ENCODE assay signal across 20 cellular contexts in genomic region chr4:128347930-128348660, GRCh38.
DNase-seq lines count a peak whose midpoint lies in the region; ATAC-seq, FAIRE-seq and TF ChIP-seq lines count a peak whose summit lies in the region.
"Had no signal": no experiment of that assay in that cellular context is flagged by ENCODE, and none has a peak within 500 bp of the region (broad histone marks: within the 10 kb centered on the region; RNA-seq: fewer than 3 reads in every experiment).

No MANE protein-coding gene starts in this region.

- peaks cover 61% of the 10 kb centered on the region for H3K4me1 ChIP-seq in A549
- H3K4me1 ChIP-seq: left lung had no signal

- no peaks in the 10 kb centered on the region for H3K27me3 Mint-ChIP-seq in HFFc6 (ENCODE audit: insufficient read depth)
- no peaks in the 10 kb centered on the region for H3K27me3 Mint-ChIP-seq in chondrocyte (ENCODE audit: low read depth)
- no peaks in the 10 kb centered on the region for H3K27me3 Mint-ChIP-seq in activated CD4-positive, alpha-beta T cell treated with anti-CD3 and anti-CD28 coated beads, Interleukin-2, amount 10 ng/mL, durations not matched to agents 7 days and 5 days

- no peak; a peak in 1 of 5 replicates for TF ChIP-seq RAD21 in A549 (conservative IDR thresholded peaks at IDR 0.05 in 1 of 2, IDR thresholded peaks at IDR 0.05 in 1 of 2)

- peaks cover 12% of the 10 kb centered on the region for H3K36me3 Mint-ChIP-seq in HFFc6 (ENCODE audit: low read depth)
- H3K36me3 Mint-ChIP-seq in chondrocyte (ENCODE audit: low read depth): no peaks in the 10 kb centered on the region
- no peaks in the 10 kb centered on the region for H3K36me3 Mint-ChIP-seq in activated CD4-positive, alpha-beta T cell treated with anti-CD3 and anti-CD28 coated beads, Interleukin-2, amount 10 ng/mL, durations not matched to agents 7 days and 5 days (ENCODE audit: low read depth)

- H3K4me2 ChIP-seq in A549: peak overlapping the region; percentile 74

- TF ChIP-seq POLR2A in A549 (IDR thresholded peaks at IDR 0.05; ENCODE audit: low read length): no peak

- peaks cover 6% of the 10 kb centered on the region; the same call in 1 of the 3 replicates for H3K9me3 ChIP-seq in A549
- H3K9me3 ChIP-seq: left lung had no signal

- 0 out of 5 replicates have a peak, but pooled peaks of 1 of the 2 experiments have one; percentile 23 for TF ChIP-seq EP300 in A549 (IDR thresholded peaks at IDR 0.05)

- H3K4me1 Mint-ChIP-seq in HFFc6 (ENCODE audit: low read depth): peaks cover 59% of the 10 kb centered on the region
- H3K4me1 Mint-ChIP-seq in chondrocyte (ENCODE audit: low read depth): peaks cover 50% of the 10 kb centered on the region
- H3K4me1 Mint-ChIP-seq in activated CD4-positive, alpha-beta T cell treated with anti-CD3 and anti-CD28 coated beads, Interleukin-2, amount 10 ng/mL, durations not matched to agents 7 days and 5 days: no peaks in the 10 kb centered on the region

- CTCF ChIA-PET in A549 (lab: Yijun Ruan, JAX): no interaction called here
- CTCF ChIA-PET in activated CD4-positive, alpha-beta T cell treated with anti-CD3 and anti-CD28 coated beads, Interleukin-2, amount 10 ng/mL, durations not matched to agents 7 days and 5 days (lab: Charles Lee): no interaction called here

- ATAC-seq in A549: peak; percentile 49 to 81; a peak in 4 of 6 replicates
- ATAC-seq: stimulated activated naive CD8-positive, alpha-beta T cell treated with anti-CD3 and anti-CD28 coated beads, Interleukin-15, Interleukin-2, amounts not matched to agents 100 U/mL and 50 U/mL, for 24 hours had no signal

- intact Hi-C loops in posterior vena cava (cut with DNase I): no loop called here

- DNase-seq in A549 (ENCODE audit: low read depth in 1 of 2, low spot score in 1 of 2): peak in 1 of 2 experiments; percentile 61
- DNase-seq in HFFc6: no peak
- no peak for DNase-seq in chondrocyte (ENCODE audit: low spot score)
- peak; percentile 49 for DNase-seq in myocyte (ENCODE audit: low read depth)
- DNase-seq in NCI-H2227 (lab: John Stamatoyannopoulos, UW; ENCODE audit: unreplicated experiment): no peak
- DNase-seq in activated CD4-positive, alpha-beta T cell treated with anti-CD3 and anti-CD28 coated beads, Interleukin-2, amount 10 ng/mL, durations not matched to agents 7 days and 5 days: no peak
- DNase-seq in posterior vena cava (ENCODE audit: low spot score): no peak
- DNase-seq in NCI-H2029 treated with DMSO at 0.1 percent for 48 hours (lab: John Stamatoyannopoulos, UW): no peak
- DNase-seq: activated CD4-positive, alpha-beta T cell treated with anti-CD3 and anti-CD28 coated beads for 1 hour; activated CD8-positive, alpha-beta memory T cell treated with anti-CD3 and anti-CD28 coated beads, Interleukin-2, amount 50 U/mL, for 4 hours; activated gamma-delta T cell treated with Interleukin-2 at 50 U/mL for 16 hours; aorta; GOT3; left lung; NCI-H1930; NCI-H510A treated with DMSO at 0.1 percent for 48 hours; stimulated activated naive CD8-positive, alpha-beta T cell treated with anti-CD3 and anti-CD28 coated beads, Interleukin-15, Interleukin-2, amounts not matched to agents 100 U/mL and 50 U/mL, for 24 hours had no signal

- FAIRE-seq in A549 (lab: Jason Lieb, UNC): no peak
- FAIRE-seq: GM12891, urothelium cell line had no signal

- POLR2A ChIA-PET in A549 (lab: Yijun Ruan, JAX): interaction anchor here (0.7 to 1.2 kb wide), 2 partner anchors 26 to 61 kb away, joined by 3 read pairs; partner anchors contain the start of gene PGRMC2
- POLR2A ChIA-PET in activated CD4-positive, alpha-beta T cell treated with anti-CD3 and anti-CD28 coated beads, Interleukin-2, amount 10 ng/mL, durations not matched to agents 7 days and 5 days (lab: Charles Lee): no interaction called here

- H3K4me3 ChIP-seq in A549: no peak overlapping the region
- H3K4me3 ChIP-seq: left lung, SK-N-MC had no signal

- 0% methylated on average over 4 of the region's 4 CpGs for WGBS in A549 (ENCODE audit: missing lambda C conversion rate)

- H3K4me3 Mint-ChIP-seq in HFFc6: peak overlapping the region; percentile 38
- H3K4me3 Mint-ChIP-seq in chondrocyte (ENCODE audit: unreplicated experiment): peak overlapping the region; percentile 45
- no peak overlapping the region for H3K4me3 Mint-ChIP-seq in activated CD4-positive, alpha-beta T cell treated with anti-CD3 and anti-CD28 coated beads, Interleukin-2, amount 10 ng/mL, durations not matched to agents 7 days and 5 days

- H3K9me3 Mint-ChIP-seq in HFFc6 (no peaks in the 10 kb centered on the region; the same call in 1 of the 2 replicates), chondrocyte (ENCODE audit: low read depth) (peaks cover 6% of the 10 kb centered on the region)
- H3K9me3 Mint-ChIP-seq in activated CD4-positive, alpha-beta T cell treated with anti-CD3 and anti-CD28 coated beads, Interleukin-2, amount 10 ng/mL, durations not matched to agents 7 days and 5 days: peaks cover 9% of the 10 kb centered on the region

- TF ChIP-seq CTCF in A549 (IDR thresholded peaks at IDR 0.05) (no peak), HFFc6 (IDR thresholded peaks at IDR 0.05) (no peak), chondrocyte (IDR thresholded peaks at IDR 0.05) (no peak)

- H3K27ac Mint-ChIP-seq in HFFc6 (peak overlapping the region; percentile 65), chondrocyte (ENCODE audit: unreplicated experiment) (peak overlapping the region; percentile 95)
- no peak overlapping the region for H3K27ac Mint-ChIP-seq in activated CD4-positive, alpha-beta T cell treated with anti-CD3 and anti-CD28 coated beads, Interleukin-2, amount 10 ng/mL, durations not matched to agents 7 days and 5 days

- peak overlapping the region; percentile 90 to 97 for H3K27ac ChIP-seq in A549
- H3K27ac ChIP-seq: left lung, SK-N-MC had no signal

TF ChIP-seq in A549, 52 proteins besides CTCF, POLR2A, EP300 and RAD21:
- TF ChIP-seq NFE2L2 (conservative IDR thresholded peaks at IDR 0.05; ENCODE audit: low read length) (peak; percentile 94), FOSL2 (IDR thresholded peaks at IDR 0.05) (no peak), FOSL2 (CRISPR knock-in tag; IDR thresholded peaks at IDR 0.05) (peak; percentile 46), ZSCAN20 (CRISPR knock-in tag; IDR thresholded peaks at IDR 0.05) (0 out of 2 replicates have a peak, but pooled peaks have one; percentile 29), HEYL (CRISPR knock-in tag; IDR thresholded peaks at IDR 0.05) (no peak), ZFP36 (IDR thresholded peaks at IDR 0.05; ENCODE audit: borderline replicate concordance, partially characterized antibody) (no peak), MAFK (IDR thresholded peaks at IDR 0.05; ENCODE audit: partially characterized antibody) (peak; percentile 99)
TF ChIP-seq in A549: peak in this region for 4.
